1 cellular context compared by ENCODE assay signal in genomic region chr10:60426425-60426824, GRCh38.
TF ChIP-seq lines count a peak whose summit lies in the region.

No MANE protein-coding gene starts in this region.

TF ChIP-seq in IMR-90, 13 proteins besides CTCF, POLR2A, EP300 and RAD21:
- no peak for TF ChIP-seq MAZ (IDR thresholded peaks at IDR 0.05; ENCODE audit: borderline replicate concordance, low read depth, low read length)
- no peak for TF ChIP-seq ELK1 (IDR thresholded peaks at IDR 0.05; ENCODE audit: borderline replicate concordance, low read depth, low read length)
- no peak for TF ChIP-seq USF2 (IDR thresholded peaks at IDR 0.05; ENCODE audit: low read depth, low read length)
- no peak; the same call in 1 of the 2 replicates for TF ChIP-seq MAFK (IDR thresholded peaks at IDR 0.05; ENCODE audit: low read depth, low read length)
- TF ChIP-seq RCOR1 (IDR thresholded peaks at IDR 0.05; ENCODE audit: insufficient replicate concordance, low read length), result no peak
- TF ChIP-seq BHLHE40 (IDR thresholded peaks at IDR 0.05; ENCODE audit: low read depth, low read length), result peak; percentile 57
- peak; percentile 94 for TF ChIP-seq FOS (IDR thresholded peaks at IDR 0.05; ENCODE audit: low read depth, low read length)
- TF ChIP-seq RFX5 (IDR thresholded peaks at IDR 0.05; ENCODE audit: low read depth, low read length), result no peak
- TF ChIP-seq CHD1 (IDR thresholded peaks at IDR 0.05; ENCODE audit: low read depth, low read length), result no peak
- peak; percentile 59; the same call in 1 of the 2 replicates for TF ChIP-seq NFE2L2 (IDR thresholded peaks at IDR 0.05; ENCODE audit: low read depth, low read length)
- TF ChIP-seq CEBPB (IDR thresholded peaks at IDR 0.05; ENCODE audit: low read depth, low read length), result peak; percentile 97
- no peak for TF ChIP-seq MXI1 (IDR thresholded peaks at IDR 0.05; ENCODE audit: borderline replicate concordance, low read depth, low read length)
- no peak for TF ChIP-seq SMC3 (IDR thresholded peaks at IDR 0.05; ENCODE audit: low read depth, low read length)
